ENCODE assay signal across 1 cellular context in the genomic region with DNA sequence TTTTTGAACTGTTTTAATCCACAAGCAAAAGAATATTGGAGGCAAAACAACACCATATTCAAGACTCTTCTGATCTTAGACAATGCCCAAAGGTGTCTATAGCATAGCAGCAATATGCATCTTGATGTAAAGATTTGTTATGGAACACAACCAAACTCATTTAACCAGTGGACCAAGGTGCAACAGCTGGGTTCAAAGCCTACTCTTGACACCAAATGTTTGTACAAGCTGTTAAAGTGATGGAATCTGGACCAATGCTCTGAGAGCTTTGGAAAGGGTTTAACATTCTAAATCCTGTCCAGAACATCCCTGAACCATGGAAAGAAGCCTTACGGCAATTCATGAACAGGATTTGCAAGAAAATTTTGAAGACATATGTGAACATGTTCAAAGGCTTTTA.
TF ChIP-seq lines count a peak whose summit lies in the region.

No MANE protein-coding gene starts in this region.

TF ChIP-seq in HepG2, 621 proteins besides CTCF, POLR2A, EP300 and RAD21 (continued from another document and continues in another):
- no peak for TF ChIP-seq ZNF318 (CRISPR knock-in tag; IDR thresholded peaks at IDR 0.05)
- no peak for TF ChIP-seq SAP130 (CRISPR knock-in tag; IDR thresholded peaks at IDR 0.05; ENCODE audit: low read depth)
- TF ChIP-seq PRDM15 (CRISPR knock-in tag; IDR thresholded peaks at IDR 0.05) = no peak
- no peak for TF ChIP-seq RFXANK (CRISPR knock-in tag; IDR thresholded peaks at IDR 0.05)
- no peak for TF ChIP-seq ZBTB38 (CRISPR knock-in tag; IDR thresholded peaks at IDR 0.05)
- no peak for TF ChIP-seq ZNF710 (CRISPR knock-in tag; IDR thresholded peaks at IDR 0.05; ENCODE audit: borderline replicate concordance)
- TF ChIP-seq SNAI1 (CRISPR knock-in tag; IDR thresholded peaks at IDR 0.05; ENCODE audit: borderline replicate concordance) = no peak
- no peak for TF ChIP-seq ZNF674 (CRISPR knock-in tag; IDR thresholded peaks at IDR 0.05; ENCODE audit: low read depth)
- TF ChIP-seq, protein P1, sequence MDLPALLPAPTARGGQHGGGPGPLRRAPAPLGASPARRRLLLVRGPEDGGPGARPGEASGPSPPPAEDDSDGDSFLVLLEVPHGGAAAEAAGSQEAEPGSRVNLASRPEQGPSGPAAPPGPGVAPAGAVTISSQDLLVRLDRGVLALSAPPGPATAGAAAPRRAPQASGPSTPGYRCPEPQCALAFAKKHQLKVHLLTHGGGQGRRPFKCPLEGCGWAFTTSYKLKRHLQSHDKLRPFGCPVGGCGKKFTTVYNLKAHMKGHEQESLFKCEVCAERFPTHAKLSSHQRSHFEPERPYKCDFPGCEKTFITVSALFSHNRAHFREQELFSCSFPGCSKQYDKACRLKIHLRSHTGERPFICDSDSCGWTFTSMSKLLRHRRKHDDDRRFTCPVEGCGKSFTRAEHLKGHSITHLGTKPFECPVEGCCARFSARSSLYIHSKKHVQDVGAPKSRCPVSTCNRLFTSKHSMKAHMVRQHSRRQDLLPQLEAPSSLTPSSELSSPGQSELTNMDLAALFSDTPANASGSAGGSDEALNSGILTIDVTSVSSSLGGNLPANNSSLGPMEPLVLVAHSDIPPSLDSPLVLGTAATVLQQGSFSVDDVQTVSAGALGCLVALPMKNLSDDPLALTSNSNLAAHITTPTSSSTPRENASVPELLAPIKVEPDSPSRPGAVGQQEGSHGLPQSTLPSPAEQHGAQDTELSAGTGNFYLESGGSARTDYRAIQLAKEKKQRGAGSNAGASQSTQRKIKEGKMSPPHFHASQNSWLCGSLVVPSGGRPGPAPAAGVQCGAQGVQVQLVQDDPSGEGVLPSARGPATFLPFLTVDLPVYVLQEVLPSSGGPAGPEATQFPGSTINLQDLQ (CRISPR knock-in tag; IDR thresholded peaks at IDR 0.05) = no peak
- TF ChIP-seq RXRB (CRISPR knock-in tag; IDR thresholded peaks at IDR 0.05; ENCODE audit: borderline replicate concordance) = no peak
- TF ChIP-seq THRA (CRISPR knock-in tag; IDR thresholded peaks at IDR 0.05; ENCODE audit: borderline replicate concordance) = no peak
- no peak for TF ChIP-seq RBAK (CRISPR knock-in tag; IDR thresholded peaks at IDR 0.05)
- no peak for TF ChIP-seq PRMT3 (CRISPR knock-in tag; IDR thresholded peaks at IDR 0.05; ENCODE audit: borderline replicate concordance, low read depth)
- no peak for TF ChIP-seq ZSCAN12 (CRISPR knock-in tag; IDR thresholded peaks at IDR 0.05)
- TF ChIP-seq, protein P2, sequence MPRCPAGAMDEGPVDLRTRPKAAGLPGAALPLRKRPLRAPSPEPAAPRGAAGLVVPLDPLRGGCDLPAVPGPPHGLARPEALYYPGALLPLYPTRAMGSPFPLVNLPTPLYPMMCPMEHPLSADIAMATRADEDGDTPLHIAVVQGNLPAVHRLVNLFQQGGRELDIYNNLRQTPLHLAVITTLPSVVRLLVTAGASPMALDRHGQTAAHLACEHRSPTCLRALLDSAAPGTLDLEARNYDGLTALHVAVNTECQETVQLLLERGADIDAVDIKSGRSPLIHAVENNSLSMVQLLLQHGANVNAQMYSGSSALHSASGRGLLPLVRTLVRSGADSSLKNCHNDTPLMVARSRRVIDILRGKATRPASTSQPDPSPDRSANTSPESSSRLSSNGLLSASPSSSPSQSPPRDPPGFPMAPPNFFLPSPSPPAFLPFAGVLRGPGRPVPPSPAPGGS (CRISPR knock-in tag; IDR thresholded peaks at IDR 0.05) = no peak
- no peak for TF ChIP-seq ZNF597 (CRISPR knock-in tag; IDR thresholded peaks at IDR 0.05)
- TF ChIP-seq ZNF235 (CRISPR knock-in tag; IDR thresholded peaks at IDR 0.05; ENCODE audit: borderline replicate concordance) = no peak
- TF ChIP-seq HOMEZ (CRISPR knock-in tag; IDR thresholded peaks at IDR 0.05; ENCODE audit: low read depth) = peak; percentile 43; the same call in 1 of the 2 replicates
- TF ChIP-seq U2AF1 (optimal IDR thresholded peaks at IDR 0.05; ENCODE audit: low read depth, low read length) = no peak
- no peak for TF ChIP-seq ZNF296 (CRISPR knock-in tag; conservative IDR thresholded peaks at IDR 0.05)
- no peak for TF ChIP-seq NFRKB (IDR thresholded peaks at IDR 0.05)
- no peak for TF ChIP-seq SOX13 (IDR thresholded peaks at IDR 0.05)
- TF ChIP-seq SOX13 (CRISPR knock-in tag; conservative IDR thresholded peaks at IDR 0.05 in 1 of 2, IDR thresholded peaks at IDR 0.05 in 1 of 2) = no peak
- TF ChIP-seq TP53 (CRISPR knock-in tag; conservative IDR thresholded peaks at IDR 0.05) = no peak
- TF ChIP-seq HMGA1 (CRISPR knock-in tag; conservative IDR thresholded peaks at IDR 0.05) = no peak
- TF ChIP-seq KLF12 (CRISPR knock-in tag; IDR thresholded peaks at IDR 0.05; ENCODE audit: borderline replicate concordance) = no peak
